Comparison of ENCODE assay signal across 30 cellular contexts in the genomic region with DNA sequence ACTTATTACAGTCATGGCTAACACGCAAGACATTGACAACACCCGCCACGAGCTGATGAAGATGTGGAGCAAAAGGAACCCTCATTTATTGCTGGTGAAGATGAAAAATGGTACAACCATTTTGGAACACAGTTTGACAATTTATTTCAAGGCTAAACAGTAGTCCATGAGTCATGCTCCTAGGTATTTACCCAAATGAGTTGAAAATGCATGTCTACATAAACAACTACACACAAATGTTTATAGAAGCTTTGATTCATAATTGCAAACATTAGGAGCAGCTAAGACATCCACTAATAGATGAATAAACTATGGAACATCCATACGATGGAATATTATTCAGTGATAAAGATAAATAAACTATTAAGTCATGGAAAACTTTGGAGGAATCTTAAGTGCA.
"Had no signal": no experiment of that assay in that cellular context is flagged by ENCODE, and none has a peak within 500 bp of the region (broad histone marks: within the 10 kb centered on the region; RNA-seq: fewer than 3 reads in every experiment).

No MANE protein-coding gene starts in this region.

- H3K36me3 Mint-ChIP-seq: activated naive CD4-positive, alpha-beta T cell treated with anti-CD3 and anti-CD28 coated beads, Interleukin-2, amount 10 ng/mL, durations not matched to agents 7 days and 5 days; activated naive CD4-positive, alpha-beta T cell treated with anti-CD3 and anti-CD28 coated beads, Interleukin-2, amount 50 U/mL, for 72 hours; activated naive CD8-positive, alpha-beta T cell treated with anti-CD3 and anti-CD28 coated beads, Interleukin-2, amount 10 ng/mL, durations not matched to agents 7 days and 5 days had no signal

- H3K4me3 Mint-ChIP-seq: activated B cell treated with CpG ODN at 0.5 μM for 24 hours; activated CD4-positive, alpha-beta memory T cell treated with anti-CD3 and anti-CD28 coated beads, Interleukin-2, amount 10 ng/mL, durations not matched to agents 7 days and 5 days; activated CD4-positive, alpha-beta T cell treated with anti-CD3 and anti-CD28 coated beads, Interleukin-2, amount 10 ng/mL, durations not matched to agents 24 days and 14 days; activated naive CD4-positive, alpha-beta T cell treated with anti-CD3 and anti-CD28 coated beads, Interleukin-2, amount 10 ng/mL, durations not matched to agents 7 days and 5 days; activated naive CD8-positive, alpha-beta T cell treated with anti-CD3 and anti-CD28 coated beads, Interleukin-2, amount 10 ng/mL, durations not matched to agents 7 days and 5 days; activated T-cell treated with anti-CD3 and anti-CD28 coated beads, Interleukin-2, amount 50 U/mL, for 24 hours; activated T-cell treated with anti-CD3 and anti-CD28 coated beads, Interleukin-2, amount 50 U/mL, for 72 hours; T-helper 17 cell; T-helper 2 cell treated with Interferon-gamma antibody and Interleukin-4, amounts not matched to agents 5 μg/mL and 100 μg/mL, for 36 hours had no signal

- DNase-seq: activated B cell treated with CpG ODN at 0.5 μM for 24 hours; activated CD4-positive, alpha-beta memory T cell treated with anti-CD3 and anti-CD28 coated beads, Interleukin-2, amount 10 ng/mL, durations not matched to agents 7 days and 5 days; activated CD4-positive, alpha-beta T cell treated with anti-CD3 and anti-CD28 coated beads, Interleukin-2, amount 10 ng/mL, durations not matched to agents 24 days and 14 days; activated CD8-positive, alpha-beta memory T cell treated with anti-CD3 and anti-CD28 coated beads, Interleukin-2, amount 50 U/mL, for 48 hours; activated gamma-delta T cell; activated naive CD4-positive, alpha-beta T cell; activated naive CD4-positive, alpha-beta T cell treated with anti-CD3 and anti-CD28 coated beads, Interleukin-2, amount 10 ng/mL, durations not matched to agents 7 days and 5 days; activated naive CD8-positive, alpha-beta T cell treated with anti-CD3 and anti-CD28 coated beads, Interleukin-2, amount 10 ng/mL, durations not matched to agents 7 days and 5 days; activated T-cell treated with anti-CD3 and anti-CD28 coated beads for 4 hours; activated T-cell treated with anti-CD3 and anti-CD28 coated beads, Interleukin-2, amount 50 U/mL, for 24 hours; activated T-cell treated with anti-CD3 and anti-CD28 coated beads, Interleukin-2, amount 50 U/mL, for 72 hours; amniotic stem cell; anterior cingulate cortex; body of pancreas; central memory CD4-positive, alpha-beta T cell; cerebellar nuclear complex; colonic mucosa; effector CD8-positive, alpha-beta T cell; foreskin fibroblast; gastrocnemius medialis; glutamatergic neuron; heart left ventricle; T-helper 1 cell; T-helper 17 cell; T1000; WERI-Rb-1 had no signal

- H3K27ac Mint-ChIP-seq: activated B cell treated with CpG ODN at 0.5 μM for 24 hours; activated CD4-positive, alpha-beta memory T cell treated with anti-CD3 and anti-CD28 coated beads, Interleukin-2, amount 10 ng/mL, durations not matched to agents 7 days and 5 days; activated CD4-positive, alpha-beta T cell treated with anti-CD3 and anti-CD28 coated beads, Interleukin-2, amount 10 ng/mL, durations not matched to agents 24 days and 14 days; activated naive CD4-positive, alpha-beta T cell treated with anti-CD3 and anti-CD28 coated beads, Interleukin-2, amount 10 ng/mL, durations not matched to agents 7 days and 5 days; activated naive CD4-positive, alpha-beta T cell treated with anti-CD3 and anti-CD28 coated beads, Interleukin-2, amount 50 U/mL, for 72 hours; activated naive CD8-positive, alpha-beta T cell treated with anti-CD3 and anti-CD28 coated beads, Interleukin-2, amount 10 ng/mL, durations not matched to agents 7 days and 5 days; activated T-cell treated with anti-CD3 and anti-CD28 coated beads, Interleukin-2, amount 50 U/mL, for 24 hours; activated T-cell treated with anti-CD3 and anti-CD28 coated beads, Interleukin-2, amount 50 U/mL, for 72 hours; T-helper 17 cell; T-helper 2 cell treated with Interferon-gamma antibody and Interleukin-4, amounts not matched to agents 5 μg/mL and 100 μg/mL, for 36 hours had no signal

- H3K9me3 Mint-ChIP-seq: activated naive CD4-positive, alpha-beta T cell treated with anti-CD3 and anti-CD28 coated beads, Interleukin-2, amount 10 ng/mL, durations not matched to agents 7 days and 5 days; activated T-cell treated with anti-CD3 and anti-CD28 coated beads, Interleukin-2, amount 50 U/mL, for 24 hours had no signal

- H3K4me1 Mint-ChIP-seq: activated B cell treated with CpG ODN at 0.5 μM for 24 hours; activated CD4-positive, alpha-beta memory T cell treated with anti-CD3 and anti-CD28 coated beads, Interleukin-2, amount 10 ng/mL, durations not matched to agents 7 days and 5 days; activated CD4-positive, alpha-beta T cell treated with anti-CD3 and anti-CD28 coated beads, Interleukin-2, amount 10 ng/mL, durations not matched to agents 24 days and 14 days; activated naive CD4-positive, alpha-beta T cell treated with anti-CD3 and anti-CD28 coated beads, Interleukin-2, amount 10 ng/mL, durations not matched to agents 7 days and 5 days; activated naive CD8-positive, alpha-beta T cell treated with anti-CD3 and anti-CD28 coated beads, Interleukin-2, amount 10 ng/mL, durations not matched to agents 7 days and 5 days; T-helper 17 cell had no signal

- H3K4me3 ChIP-seq: body of pancreas, cardiac muscle cell, colonic mucosa, gastrocnemius medialis, heart left ventricle, hepatocyte had no signal

- H3K27me3 Mint-ChIP-seq: activated B cell treated with CpG ODN at 0.5 μM for 24 hours; activated CD4-positive, alpha-beta memory T cell treated with anti-CD3 and anti-CD28 coated beads, Interleukin-2, amount 10 ng/mL, durations not matched to agents 7 days and 5 days; activated CD4-positive, alpha-beta T cell treated with anti-CD3 and anti-CD28 coated beads, Interleukin-2, amount 10 ng/mL, durations not matched to agents 24 days and 14 days; activated naive CD4-positive, alpha-beta T cell treated with anti-CD3 and anti-CD28 coated beads, Interleukin-2, amount 10 ng/mL, durations not matched to agents 7 days and 5 days; activated naive CD8-positive, alpha-beta T cell treated with anti-CD3 and anti-CD28 coated beads, Interleukin-2, amount 10 ng/mL, durations not matched to agents 7 days and 5 days; activated T-cell treated with anti-CD3 and anti-CD28 coated beads, Interleukin-2, amount 50 U/mL, for 24 hours; T-helper 17 cell had no signal
